22 cellular contexts compared by ENCODE assay signal in genomic region chr10:35432781-35433338, GRCh38.
"Had no signal": no experiment of that assay in that cellular context is flagged by ENCODE, and none has a peak within 500 bp of the region (broad histone marks: within the 10 kb centered on the region; RNA-seq: fewer than 3 reads in every experiment).

No MANE protein-coding gene starts in this region.

- H3K27ac ChIP-seq: VCaP had no signal

- ATAC-seq: activated T-cell treated with anti-CD3 and anti-CD28 coated beads, Interleukin-2, amount 50 U/mL, for 4 hours had no signal

- FAIRE-seq: TTC549 had no signal

- DNase-seq: activated CD4-positive, alpha-beta memory T cell treated with anti-CD3 and anti-CD28 coated beads for 36 hours; activated CD4-positive, alpha-beta T cell treated with anti-CD3 and anti-CD28 coated beads, Interleukin-2, amount 10 ng/mL, durations not matched to agents 7 days and 5 days; activated CD4-positive, CD25-positive, alpha-beta regulatory T cell; activated CD8-positive, alpha-beta memory T cell treated with anti-CD3 and anti-CD28 coated beads for 24 hours; activated effector memory CD4-positive, alpha-beta T cell treated with anti-CD3 and anti-CD28 coated beads, Interleukin-2, amount 50 U/mL, for 16 hours; activated naive CD4-positive, alpha-beta T cell treated with Interleukin-2 at 50 U/mL for 16 hours; activated T-cell treated with anti-CD3 and anti-CD28 coated beads, Interleukin-2, amount 50 U/mL, for 4 hours; amygdala; cerebellar nuclear complex; Kasumi-1; NCI-H1092; NCI-H1417; NCI-H1930; NCI-H2171; NCI-H226; NCI-H510A treated with DMSO at 0.1 percent for 48 hours; NCI-H69; SHP77 treated with DMSO at 0.1 percent for 48 hours; T-helper 2 cell; T1000 had no signal
